ENCODE assay signal across 1 cellular context in the genomic region with DNA sequence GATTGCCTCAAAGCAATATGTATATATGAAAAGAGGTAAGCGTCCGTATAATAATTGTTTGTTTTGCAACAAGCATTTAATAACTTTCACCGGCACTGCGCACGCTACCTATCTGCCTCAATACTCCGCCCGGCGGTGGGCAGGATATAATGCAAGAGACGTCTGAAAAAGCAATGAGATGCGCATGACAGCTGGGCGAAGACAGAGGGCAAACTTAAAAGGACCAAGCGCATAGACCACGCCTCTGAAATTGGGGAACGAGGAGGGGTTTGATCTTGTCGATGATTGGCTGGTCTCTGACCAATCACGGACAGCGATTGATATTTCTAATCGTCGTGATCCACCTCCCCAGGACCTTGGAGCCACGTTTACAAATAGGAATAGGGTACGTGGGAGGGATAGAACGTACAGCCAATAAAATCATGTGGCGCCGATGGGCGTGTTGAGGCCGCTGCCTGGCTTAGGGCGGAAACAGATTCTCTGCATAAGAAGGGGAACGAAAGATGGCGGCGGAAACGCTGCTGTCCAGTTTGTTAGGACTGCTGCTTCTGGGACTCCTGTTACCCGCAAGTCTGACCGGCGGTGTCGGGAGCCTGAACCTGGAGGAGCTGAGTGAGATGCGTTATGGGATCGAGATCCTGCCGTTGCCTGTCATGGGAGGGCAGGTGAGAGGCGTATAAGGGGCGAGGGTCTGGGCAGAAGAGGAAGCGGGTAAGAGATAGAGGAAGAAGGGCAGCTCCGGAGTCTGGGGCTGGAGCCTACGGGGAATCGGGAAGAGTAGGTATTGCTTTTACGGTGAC.
TF ChIP-seq lines count a peak whose summit lies in the region.

A gene with protein sequence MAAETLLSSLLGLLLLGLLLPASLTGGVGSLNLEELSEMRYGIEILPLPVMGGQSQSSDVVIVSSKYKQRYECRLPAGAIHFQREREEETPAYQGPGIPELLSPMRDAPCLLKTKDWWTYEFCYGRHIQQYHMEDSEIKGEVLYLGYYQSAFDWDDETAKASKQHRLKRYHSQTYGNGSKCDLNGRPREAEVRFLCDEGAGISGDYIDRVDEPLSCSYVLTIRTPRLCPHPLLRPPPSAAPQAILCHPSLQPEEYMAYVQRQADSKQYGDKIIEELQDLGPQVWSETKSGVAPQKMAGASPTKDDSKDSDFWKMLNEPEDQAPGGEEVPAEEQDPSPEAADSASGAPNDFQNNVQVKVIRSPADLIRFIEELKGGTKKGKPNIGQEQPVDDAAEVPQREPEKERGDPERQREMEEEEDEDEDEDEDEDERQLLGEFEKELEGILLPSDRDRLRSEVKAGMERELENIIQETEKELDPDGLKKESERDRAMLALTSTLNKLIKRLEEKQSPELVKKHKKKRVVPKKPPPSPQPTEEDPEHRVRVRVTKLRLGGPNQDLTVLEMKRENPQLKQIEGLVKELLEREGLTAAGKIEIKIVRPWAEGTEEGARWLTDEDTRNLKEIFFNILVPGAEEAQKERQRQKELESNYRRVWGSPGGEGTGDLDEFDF (plus strand): TSS at position 474 of the 800 bp plus-strand sequence. CDS start 30 bp downstream, at position 504.

TF ChIP-seq in K562, 482 proteins besides CTCF, POLR2A, EP300 and RAD21 (continued from another document and continues in another):
- TF ChIP-seq, protein P1, sequence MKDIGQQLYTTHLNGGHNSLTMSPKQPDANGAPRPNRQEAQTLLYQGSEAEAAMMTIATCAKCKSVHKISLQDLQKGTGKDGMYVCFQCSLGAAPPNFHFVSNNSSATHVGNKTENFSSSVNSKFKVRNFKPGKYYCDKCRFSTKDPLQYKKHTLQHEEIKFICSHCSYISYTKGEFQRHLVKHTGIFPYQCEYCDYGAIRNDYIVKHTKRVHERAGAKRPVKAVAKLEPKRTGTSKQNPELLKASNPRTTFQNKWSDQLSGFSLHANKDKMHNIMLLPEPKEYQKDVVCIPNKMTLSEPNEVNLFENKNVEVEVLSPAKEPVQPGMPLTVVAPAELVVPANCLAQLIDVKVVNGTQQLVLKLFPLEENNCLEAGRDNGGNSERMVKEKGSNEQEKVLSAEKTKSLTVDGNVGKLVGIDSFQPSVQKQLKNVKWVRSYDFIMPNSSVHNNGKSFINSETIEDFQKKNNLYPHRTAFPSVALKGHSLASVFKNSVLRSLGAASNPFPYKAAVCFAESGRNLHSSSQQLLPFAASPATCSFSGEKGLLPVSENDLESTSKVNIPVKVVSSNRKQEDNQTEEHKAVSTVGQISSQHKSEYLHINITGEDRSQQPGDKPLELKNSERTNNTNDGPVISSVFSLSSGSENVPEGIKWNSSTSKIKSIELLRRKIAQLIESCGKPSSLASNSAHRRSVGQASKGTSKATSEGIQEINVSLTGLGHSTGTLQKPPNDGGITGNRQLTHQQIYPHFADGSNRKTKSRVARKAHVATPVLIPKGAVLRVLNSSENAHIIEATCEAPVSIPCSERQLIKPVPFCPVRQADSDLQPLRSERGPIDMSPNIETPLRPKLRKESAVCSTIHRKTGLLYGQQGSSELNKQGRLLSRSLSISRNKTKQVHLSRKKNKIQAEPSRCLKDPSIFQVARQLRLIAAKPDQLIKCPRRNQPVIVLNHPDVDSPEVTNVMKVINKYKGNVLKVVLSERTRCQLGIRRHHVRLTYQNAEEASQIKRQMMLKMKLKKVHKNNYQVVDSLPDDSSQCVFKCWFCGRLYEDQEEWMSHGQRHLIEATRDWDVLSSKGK (CRISPR knock-in tag; IDR thresholded peaks at IDR 0.05), result no peak
- TF ChIP-seq MXI1 (IDR thresholded peaks at IDR 0.05; ENCODE audit: low read depth, low read length) (peak; percentile 48), SRF (CRISPR knock-in tag; IDR thresholded peaks at IDR 0.05) (no peak), HEY1 (CRISPR knock-in tag; IDR thresholded peaks at IDR 0.05; ENCODE audit: borderline replicate concordance) (no peak), ZBTB8A (IDR thresholded peaks at IDR 0.05; ENCODE audit: partially characterized antibody) (no peak), U2AF1 (optimal IDR thresholded peaks at IDR 0.05; ENCODE audit: low read depth, low read length) (no peak), HNRNPH1 (optimal IDR thresholded peaks at IDR 0.05; ENCODE audit: low read depth, low read length) (no peak), GATAD2B (IDR thresholded peaks at IDR 0.05; ENCODE audit: borderline replicate concordance) (no peak), ZNF282 (CRISPR knock-in tag; IDR thresholded peaks at IDR 0.05) (no peak), ZNF12 (CRISPR knock-in tag; IDR thresholded peaks at IDR 0.05) (no peak), ZNF175 (CRISPR knock-in tag; IDR thresholded peaks at IDR 0.05; ENCODE audit: low read depth) (no peak), ZNF324 (CRISPR knock-in tag; IDR thresholded peaks at IDR 0.05) (no peak), TRIM25 (IDR thresholded peaks at IDR 0.05; ENCODE audit: borderline replicate concordance) (no peak), NEUROD1 (IDR thresholded peaks at IDR 0.05; ENCODE audit: borderline replicate concordance, low read depth, low read length, partially characterized antibody) (peak; percentile 92), SUPT5H (IDR thresholded peaks at IDR 0.05) (peak; percentile 95), CEBPG (CRISPR knock-in tag; IDR thresholded peaks at IDR 0.05) (no peak), CEBPG (tag; conservative IDR thresholded peaks at IDR 0.05 in 1 of 2, IDR thresholded peaks at IDR 0.05 in 1 of 2) (peak in 1 of 2 experiments; percentile 44; a peak in 2 of 4 replicates), GABPB1 (CRISPR knock-in tag; IDR thresholded peaks at IDR 0.05) (peak; percentile 71; the same call in 1 of the 2 replicates), MYBL2 (IDR thresholded peaks at IDR 0.05; ENCODE audit: low read depth) (no peak; the same call in 1 of the 2 replicates), MYBL2 (CRISPR knock-in tag; IDR thresholded peaks at IDR 0.05; ENCODE audit: borderline replicate concordance) (no peak), PURB (CRISPR knock-in tag; IDR thresholded peaks at IDR 0.05; ENCODE audit: low read depth) (no peak), ARID1B (IDR thresholded peaks at IDR 0.05) (no peak), ZNF584 (CRISPR knock-in tag; IDR thresholded peaks at IDR 0.05; ENCODE audit: low read depth) (no peak), FOXK1 (CRISPR knock-in tag; IDR thresholded peaks at IDR 0.05; ENCODE audit: borderline replicate concordance) (no peak), SRSF1 (IDR thresholded peaks at IDR 0.05; ENCODE audit: low read depth, low read length) (no peak), NFE2 (IDR thresholded peaks at IDR 0.05; ENCODE audit: low read depth) (no peak), BCL6 (CRISPR knock-in tag; IDR thresholded peaks at IDR 0.05) (no peak), DIDO1 (tag; IDR thresholded peaks at IDR 0.05; ENCODE audit: low read depth) (0 out of 2 replicates have a peak, but pooled peaks have one; percentile 43), GATAD2A (IDR thresholded peaks at IDR 0.05) (0 out of 2 replicates have a peak, but pooled peaks have one; percentile 18), HCFC1 (IDR thresholded peaks at IDR 0.05; ENCODE audit: low read depth, low read length) (peak; percentile 81), ZNF436 (CRISPR knock-in tag; IDR thresholded peaks at IDR 0.05) (no peak), CTCFL (IDR thresholded peaks at IDR 0.05; ENCODE audit: borderline replicate concordance, insufficient read depth, low read depth, low read length, poor library complexity, severe bottlenecking) (no peak), C11orf30 (IDR thresholded peaks at IDR 0.05; ENCODE audit: low read depth) (peak; percentile 95), ZNF695 (CRISPR knock-in tag; IDR thresholded peaks at IDR 0.05) (no peak), MAFF (IDR thresholded peaks at IDR 0.05; ENCODE audit: low read length) (no peak), ZNF75A (CRISPR knock-in tag; IDR thresholded peaks at IDR 0.05) (no peak), NR2F6 (CRISPR knock-in tag; IDR thresholded peaks at IDR 0.05) (no peak), ZBTB7A (IDR thresholded peaks at IDR 0.05; ENCODE audit: borderline replicate concordance, control insufficient read depth, low read depth, low read length) (peak; percentile 15; the same call in 1 of the 2 replicates), ZNF277 (CRISPR knock-in tag; IDR thresholded peaks at IDR 0.05; ENCODE audit: borderline replicate concordance) (no peak)
- TF ChIP-seq, protein P2, sequence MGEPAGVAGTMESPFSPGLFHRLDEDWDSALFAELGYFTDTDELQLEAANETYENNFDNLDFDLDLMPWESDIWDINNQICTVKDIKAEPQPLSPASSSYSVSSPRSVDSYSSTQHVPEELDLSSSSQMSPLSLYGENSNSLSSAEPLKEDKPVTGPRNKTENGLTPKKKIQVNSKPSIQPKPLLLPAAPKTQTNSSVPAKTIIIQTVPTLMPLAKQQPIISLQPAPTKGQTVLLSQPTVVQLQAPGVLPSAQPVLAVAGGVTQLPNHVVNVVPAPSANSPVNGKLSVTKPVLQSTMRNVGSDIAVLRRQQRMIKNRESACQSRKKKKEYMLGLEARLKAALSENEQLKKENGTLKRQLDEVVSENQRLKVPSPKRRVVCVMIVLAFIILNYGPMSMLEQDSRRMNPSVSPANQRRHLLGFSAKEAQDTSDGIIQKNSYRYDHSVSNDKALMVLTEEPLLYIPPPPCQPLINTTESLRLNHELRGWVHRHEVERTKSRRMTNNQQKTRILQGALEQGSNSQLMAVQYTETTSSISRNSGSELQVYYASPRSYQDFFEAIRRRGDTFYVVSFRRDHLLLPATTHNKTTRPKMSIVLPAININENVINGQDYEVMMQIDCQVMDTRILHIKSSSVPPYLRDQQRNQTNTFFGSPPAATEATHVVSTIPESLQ (CRISPR knock-in tag; IDR thresholded peaks at IDR 0.05), result no peak
- TF ChIP-seq, protein P3, sequence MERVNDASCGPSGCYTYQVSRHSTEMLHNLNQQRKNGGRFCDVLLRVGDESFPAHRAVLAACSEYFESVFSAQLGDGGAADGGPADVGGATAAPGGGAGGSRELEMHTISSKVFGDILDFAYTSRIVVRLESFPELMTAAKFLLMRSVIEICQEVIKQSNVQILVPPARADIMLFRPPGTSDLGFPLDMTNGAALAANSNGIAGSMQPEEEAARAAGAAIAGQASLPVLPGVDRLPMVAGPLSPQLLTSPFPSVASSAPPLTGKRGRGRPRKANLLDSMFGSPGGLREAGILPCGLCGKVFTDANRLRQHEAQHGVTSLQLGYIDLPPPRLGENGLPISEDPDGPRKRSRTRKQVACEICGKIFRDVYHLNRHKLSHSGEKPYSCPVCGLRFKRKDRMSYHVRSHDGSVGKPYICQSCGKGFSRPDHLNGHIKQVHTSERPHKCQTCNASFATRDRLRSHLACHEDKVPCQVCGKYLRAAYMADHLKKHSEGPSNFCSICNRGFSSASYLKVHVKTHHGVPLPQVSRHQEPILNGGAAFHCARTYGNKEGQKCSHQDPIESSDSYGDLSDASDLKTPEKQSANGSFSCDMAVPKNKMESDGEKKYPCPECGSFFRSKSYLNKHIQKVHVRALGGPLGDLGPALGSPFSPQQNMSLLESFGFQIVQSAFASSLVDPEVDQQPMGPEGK (CRISPR knock-in tag; IDR thresholded peaks at IDR 0.05; ENCODE audit: borderline replicate concordance), result no peak
